ENCODE assay signal across 8 cellular contexts in the genomic region with DNA sequence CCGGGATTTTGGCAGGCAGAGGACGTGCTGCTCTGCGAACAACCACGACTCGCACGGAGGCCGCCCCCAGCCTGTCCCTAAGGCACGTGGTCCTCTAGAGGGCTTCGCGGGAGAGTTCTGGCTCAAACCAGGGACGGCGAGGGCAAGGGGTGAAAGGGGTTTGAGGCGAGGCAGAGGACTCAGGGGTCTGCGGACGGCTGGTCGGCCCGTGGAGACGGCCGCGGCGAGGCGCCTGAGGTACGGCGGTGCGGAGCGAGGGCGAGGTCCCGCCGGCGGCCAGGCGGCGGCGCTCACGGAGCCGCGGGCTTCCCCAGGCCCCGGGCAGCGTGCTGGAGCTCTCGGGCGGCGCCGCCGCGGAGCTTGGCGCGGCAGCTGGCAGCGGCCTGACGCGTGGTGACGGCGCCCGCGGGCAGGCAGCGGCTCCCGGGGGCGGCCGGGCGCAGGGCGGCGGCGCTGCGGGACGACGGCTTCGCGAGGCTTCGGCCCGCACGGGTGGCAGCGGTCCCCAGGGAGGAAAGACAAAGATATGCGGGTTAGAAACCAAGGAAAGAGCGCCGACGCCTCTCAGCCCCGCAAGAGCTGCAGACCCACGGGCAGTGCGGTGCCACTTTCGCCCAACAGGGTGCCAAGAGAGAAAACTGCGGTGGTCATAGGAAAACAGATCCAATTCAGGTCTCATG. TPM values are rescaled to one million over a fixed set of nuclear protein-coding genes. Genes with fewer than 3 reads are reported as not detected.
DNase-seq lines count a peak whose midpoint lies in the region; ATAC-seq and TF ChIP-seq lines count a peak whose summit lies in the region.

No MANE protein-coding gene starts in this region.

- H3K4me2 ChIP-seq in DOHH2 (ENCODE audit: low read length) = peak overlapping the region; percentile 62

- H3K36me3 ChIP-seq in DOHH2 (ENCODE audit: control insufficient read depth, low read length) = no peaks in the 10 kb centered on the region
- no peaks in the 10 kb centered on the region for H3K36me3 ChIP-seq in right atrium auricular region
- no peaks in the 10 kb centered on the region for H3K36me3 ChIP-seq in sigmoid colon

- no peak for TF ChIP-seq POLR2A in sigmoid colon (IDR thresholded peaks at IDR 0.05)

- DNase-seq in LoVo (ENCODE audit: low spot score) (peak; percentile 88), SW480 (ENCODE audit: low spot score) (peak; percentile 71), amniotic stem cell (lab: John Stamatoyannopoulos, UW) (peak; percentile 11), right atrium auricular region (ENCODE audit: low spot score) (no peak), sigmoid colon (peak; percentile 71), GDM1 (lab: John Stamatoyannopoulos, UW) (no peak)

- 2 to 4% methylated on average over 79 of the region's 79 CpGs for WGBS in sigmoid colon, 2 donors

- H3K9me3 ChIP-seq in DOHH2 (ENCODE audit: control insufficient read depth, insufficient read depth, low read length) (no peaks in the 10 kb centered on the region), right atrium auricular region (peaks cover 0 to 6% of the 10 kb centered on the region in 2 donors), sigmoid colon (peaks cover 0 to 2% (median 0%) of the 10 kb centered on the region in 4 donors)

- H3K27me3 ChIP-seq in DOHH2 (ENCODE audit: control insufficient read depth, low read length) (peaks cover 10% of the 10 kb centered on the region; the same call in 1 of the 2 replicates), right atrium auricular region (no peaks in the 10 kb centered on the region), sigmoid colon (no peaks in the 10 kb centered on the region)

- ATAC-seq in GM21786 (IDR thresholded peaks at IDR 0.05; ENCODE audit: unreplicated experiment) = peak; percentile 96

- TF ChIP-seq CTCF in DOHH2 (IDR thresholded peaks at IDR 0.05; ENCODE audit: low read depth, low read length, poor library complexity, severe bottlenecking) (peak; percentile 61), right atrium auricular region (IDR thresholded peaks at IDR 0.05) (peak; percentile 21 to 65), sigmoid colon (IDR thresholded peaks at IDR 0.05) (peak in 3 of 4 experiments; percentile 8 to 47 (median 10))

- no peaks in the 10 kb centered on the region for H3K9me2 ChIP-seq in DOHH2 (replicated peaks; ENCODE audit: control insufficient read depth, low read length)

- no peaks in the 10 kb centered on the region for H3K79me2 ChIP-seq in DOHH2 (ENCODE audit: control insufficient read depth, low read length)

- H4K20me1 ChIP-seq in DOHH2 (ENCODE audit: control insufficient read depth, insufficient read depth, low read depth, low read length) = no peaks in the 10 kb centered on the region; the same call in 1 of the 2 replicates

- TF ChIP-seq EP300 in sigmoid colon (IDR thresholded peaks at IDR 0.05) = no peak

- H3K27ac ChIP-seq in DOHH2 (ENCODE audit: low read depth, low read length) (no peak overlapping the region), right atrium auricular region (no peak overlapping the region), sigmoid colon (no peak overlapping the region)

- peaks cover 32% of the 10 kb centered on the region for H3F3A ChIP-seq in DOHH2 (ENCODE audit: control insufficient read depth, insufficient read depth)

- intact Hi-C loops in sigmoid colon (cut with DNase I) = loop anchor here (5.0 to 10.0 kb wide), 2 partner anchors 45 to 167 kb away; partner anchors contain the start of gene ZNF800

- H3K4me1 ChIP-seq in DOHH2 (ENCODE audit: control insufficient read depth, low read length) (peaks cover 8% of the 10 kb centered on the region), right atrium auricular region (peaks cover 0 to 6% of the 10 kb centered on the region in 2 donors), sigmoid colon (peaks cover 0 to 8% (median 5%) of the 10 kb centered on the region in 4 donors)

- H3K4me3 ChIP-seq in DOHH2 (ENCODE audit: low read length) = peak overlapping the region; percentile 47
- H3K4me3 ChIP-seq in right atrium auricular region = peak overlapping the region in 1 of 2 donors; percentile 38
- peak overlapping the region in 3 of 4 donors; percentile 37 to 42 (median 41) for H3K4me3 ChIP-seq in sigmoid colon

RNA-seq across cellular contexts. Expression of gene ZNF800, which starts 44.8 kb away (rescaled TPM):
- total RNA-seq in right atrium auricular region = 10 to 100 TPM; 23.3 to 24.9 TPM
- 10 to 100 TPM; 29.2 to 39.1 (median 36.0) TPM for total RNA-seq in sigmoid colon
- polyA plus RNA-seq in sigmoid colon = 1 to 10 TPM; 3.6 to 8.3 (median 6.0) TPM

Comparison
In these comparisons a context has a peak if more than half of its experiments do, and no peak if none do; other contexts are left out.
1. CTCF ChIP-seq: peak in every context shown above with its lines; median percentile 61 in DOHH2; 43 in right atrium auricular region; 10 in sigmoid colon.
2. DNase-seq: peak in LoVo (single experiment), SW480 (single experiment), amniotic stem cell (single experiment) and sigmoid colon (single experiment); none in right atrium auricular region (single experiment) and GDM1 (single experiment).